In the genomic region with DNA sequence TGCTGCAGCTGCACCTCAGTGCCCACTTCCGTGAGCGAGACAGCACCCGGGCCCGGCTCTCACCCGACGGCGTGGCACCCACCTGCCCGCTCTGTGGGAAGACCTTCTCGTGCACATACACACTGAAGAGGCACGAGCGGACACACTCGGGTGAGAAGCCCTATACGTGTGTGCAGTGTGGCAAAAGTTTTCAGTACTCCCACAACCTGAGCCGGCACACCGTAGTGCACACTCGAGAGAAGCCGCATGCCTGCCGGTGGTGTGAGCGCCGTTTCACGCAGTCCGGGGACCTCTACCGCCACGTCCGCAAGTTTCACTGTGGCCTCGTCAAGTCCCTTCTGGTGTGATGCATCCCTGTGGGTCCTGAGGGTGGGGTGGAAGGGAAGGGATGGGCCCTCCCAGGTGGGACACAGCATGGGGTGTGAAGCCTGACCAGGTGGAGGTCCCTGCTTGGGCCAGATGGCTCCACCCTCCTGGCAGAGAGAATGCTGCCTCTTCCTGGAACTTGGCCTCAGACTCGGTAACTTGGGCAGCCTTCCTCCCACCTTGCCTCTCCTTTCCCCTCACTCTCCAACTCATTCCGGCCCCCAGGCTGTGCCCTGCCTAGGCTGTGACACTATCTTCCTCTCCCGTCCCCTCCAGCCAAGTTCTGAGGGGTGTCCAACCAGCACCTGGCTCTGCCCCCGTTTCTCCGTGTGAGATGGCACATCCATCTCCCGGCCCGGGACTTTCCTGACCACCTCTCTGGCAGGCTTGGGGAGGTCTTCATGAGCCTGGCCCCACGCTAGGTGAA, we compare ENCODE assay signal across 1 cellular context.
TF ChIP-seq lines count a peak whose summit lies in the region.

No MANE protein-coding gene starts in this region.

TF ChIP-seq in GM12878, 131 proteins besides CTCF, POLR2A, EP300 and RAD21:
- TF ChIP-seq, protein P1, sequence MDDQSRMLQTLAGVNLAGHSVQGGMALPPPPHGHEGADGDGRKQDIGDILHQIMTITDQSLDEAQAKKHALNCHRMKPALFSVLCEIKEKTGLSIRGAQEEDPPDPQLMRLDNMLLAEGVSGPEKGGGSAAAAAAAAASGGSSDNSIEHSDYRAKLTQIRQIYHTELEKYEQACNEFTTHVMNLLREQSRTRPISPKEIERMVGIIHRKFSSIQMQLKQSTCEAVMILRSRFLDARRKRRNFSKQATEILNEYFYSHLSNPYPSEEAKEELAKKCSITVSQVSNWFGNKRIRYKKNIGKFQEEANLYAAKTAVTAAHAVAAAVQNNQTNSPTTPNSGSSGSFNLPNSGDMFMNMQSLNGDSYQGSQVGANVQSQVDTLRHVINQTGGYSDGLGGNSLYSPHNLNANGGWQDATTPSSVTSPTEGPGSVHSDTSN (IDR thresholded peaks at IDR 0.05; ENCODE audit: insufficient replicate concordance, low read depth, low read length): no peak
- TF ChIP-seq POLR2AphosphoS5 (IDR thresholded peaks at IDR 0.05; ENCODE audit: low read length) (no peak), MYB (IDR thresholded peaks at IDR 0.05; ENCODE audit: borderline replicate concordance, low read depth, low read length) (no peak)
- TF ChIP-seq, protein P2, sequence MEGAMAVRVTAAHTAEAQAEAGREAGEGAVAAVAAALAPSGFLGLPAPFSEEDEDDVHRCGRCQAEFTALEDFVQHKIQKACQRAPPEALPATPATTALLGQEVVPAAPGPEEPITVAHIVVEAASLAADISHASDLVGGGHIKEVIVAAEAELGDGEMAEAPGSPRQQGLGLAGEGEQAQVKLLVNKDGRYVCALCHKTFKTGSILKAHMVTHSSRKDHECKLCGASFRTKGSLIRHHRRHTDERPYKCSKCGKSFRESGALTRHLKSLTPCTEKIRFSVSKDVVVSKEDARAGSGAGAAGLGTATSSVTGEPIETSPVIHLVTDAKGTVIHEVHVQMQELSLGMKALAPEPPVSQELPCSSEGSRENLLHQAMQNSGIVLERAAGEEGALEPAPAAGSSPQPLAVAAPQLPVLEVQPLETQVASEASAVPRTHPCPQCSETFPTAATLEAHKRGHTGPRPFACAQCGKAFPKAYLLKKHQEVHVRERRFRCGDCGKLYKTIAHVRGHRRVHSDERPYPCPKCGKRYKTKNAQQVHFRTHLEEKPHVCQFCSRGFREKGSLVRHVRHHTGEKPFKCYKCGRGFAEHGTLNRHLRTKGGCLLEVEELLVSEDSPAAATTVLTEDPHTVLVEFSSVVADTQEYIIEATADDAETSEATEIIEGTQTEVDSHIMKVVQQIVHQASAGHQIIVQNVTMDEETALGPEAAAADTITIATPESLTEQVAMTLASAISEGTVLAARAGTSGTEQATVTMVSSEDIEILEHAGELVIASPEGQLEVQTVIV (IDR thresholded peaks at IDR 0.05; ENCODE audit: borderline replicate concordance, partially characterized antibody): no peak
TF ChIP-seq in GM12878: peak in this region for 0.
